1 cellular context compared by ENCODE assay signal in the genomic region with DNA sequence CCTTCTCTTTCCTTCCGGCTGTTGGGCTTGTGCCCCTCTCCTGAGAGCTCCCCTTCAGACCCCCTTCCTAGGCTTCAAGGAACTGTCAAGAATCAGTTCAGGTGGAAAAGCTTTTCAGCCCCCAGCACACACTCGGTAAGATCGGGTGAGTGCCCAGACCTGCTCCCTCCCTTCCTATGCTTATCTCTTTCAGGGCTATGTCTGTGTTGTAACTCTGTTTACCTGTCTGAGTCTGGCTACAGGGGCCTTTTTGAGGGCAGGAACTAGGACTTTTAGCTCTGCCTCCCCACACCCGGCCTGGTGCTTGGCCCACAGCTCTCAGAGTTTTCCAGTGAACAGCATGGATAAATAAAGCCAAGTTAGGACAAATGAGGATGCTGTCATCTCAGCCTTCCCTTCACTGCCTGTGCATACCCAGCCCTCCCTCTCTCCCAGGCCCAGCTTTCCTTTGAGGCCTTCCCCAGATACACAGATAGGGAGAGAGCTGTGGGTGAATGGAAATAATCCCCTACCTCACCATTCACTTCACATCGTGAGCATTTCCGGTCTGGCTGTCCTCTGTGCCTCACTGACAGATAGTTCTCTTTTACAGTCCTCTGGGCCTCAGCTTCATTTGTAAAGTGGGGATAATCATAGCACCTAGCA.
TF ChIP-seq lines count a peak whose summit lies in the region.

No MANE protein-coding gene starts in this region.

TF ChIP-seq in HepG2, 621 proteins besides CTCF, POLR2A, EP300 and RAD21 (continued from another document and continues in another):
- TF ChIP-seq ZNF142 (CRISPR knock-in tag; IDR thresholded peaks at IDR 0.05) (0 out of 2 replicates have a peak, but pooled peaks have one; percentile 58), ZNF75D (CRISPR knock-in tag; IDR thresholded peaks at IDR 0.05; ENCODE audit: borderline replicate concordance) (no peak), NR1H2 (CRISPR knock-in tag; IDR thresholded peaks at IDR 0.05; ENCODE audit: borderline replicate concordance, low read depth) (no peak), JDP2 (CRISPR knock-in tag; IDR thresholded peaks at IDR 0.05; ENCODE audit: borderline replicate concordance) (no peak), ZNF792 (CRISPR knock-in tag; IDR thresholded peaks at IDR 0.05) (peak; percentile 56; the same call in 1 of the 2 replicates), ZBTB7A (CRISPR knock-in tag; IDR thresholded peaks at IDR 0.05) (peak; percentile 64; the same call in 1 of the 2 replicates), ZNF572 (CRISPR knock-in tag; IDR thresholded peaks at IDR 0.05) (no peak), YEATS4 (CRISPR knock-in tag; IDR thresholded peaks at IDR 0.05; ENCODE audit: borderline replicate concordance) (no peak; the same call in 1 of the 2 replicates), SNRNP70 (IDR thresholded peaks at IDR 0.05; ENCODE audit: low read depth, low read length) (no peak), KLF15 (CRISPR knock-in tag; IDR thresholded peaks at IDR 0.05; ENCODE audit: borderline replicate concordance) (no peak), REL (CRISPR knock-in tag; conservative IDR thresholded peaks at IDR 0.05) (no peak), AGO2 (optimal IDR thresholded peaks at IDR 0.05; ENCODE audit: low read depth, low read length) (no peak), POGZ (CRISPR knock-in tag; IDR thresholded peaks at IDR 0.05) (peak; percentile 19; the same call in 1 of the 2 replicates), SATB2 (CRISPR knock-in tag; IDR thresholded peaks at IDR 0.05) (no peak; the same call in 1 of the 2 replicates), ZNF282 (IDR thresholded peaks at IDR 0.05; ENCODE audit: partially characterized antibody) (no peak), HCFC1 (IDR thresholded peaks at IDR 0.05; ENCODE audit: low read depth, low read length) (no peak), SOX13 (IDR thresholded peaks at IDR 0.05) (no peak; the same call in 1 of the 2 replicates), SOX13 (CRISPR knock-in tag; conservative IDR thresholded peaks at IDR 0.05 in 1 of 2, IDR thresholded peaks at IDR 0.05 in 1 of 2) (peak in 1 of 2 experiments; percentile 87; a peak in 2 of 4 replicates), FOXA3 (CRISPR knock-in tag; IDR thresholded peaks at IDR 0.05) (peak; percentile 93), ARNT2 (CRISPR knock-in tag; IDR thresholded peaks at IDR 0.05; ENCODE audit: low read depth) (peak; percentile 62; the same call in 1 of the 2 replicates), ZBTB42 (CRISPR knock-in tag; IDR thresholded peaks at IDR 0.05) (no peak), ZKSCAN5 (CRISPR knock-in tag; IDR thresholded peaks at IDR 0.05) (no peak; the same call in 1 of the 2 replicates), ARHGAP35 (CRISPR knock-in tag; IDR thresholded peaks at IDR 0.05; ENCODE audit: borderline replicate concordance) (no peak; the same call in 1 of the 2 replicates), ATRX (CRISPR knock-in tag; IDR thresholded peaks at IDR 0.05; ENCODE audit: borderline replicate concordance) (no peak), KLF16 (CRISPR knock-in tag; IDR thresholded peaks at IDR 0.05) (peak in 1 of 2 experiments; percentile 81; a peak in 1 of 4 replicates), ZNF816 (CRISPR knock-in tag; IDR thresholded peaks at IDR 0.05; ENCODE audit: borderline replicate concordance) (no peak), AKAP8 (CRISPR knock-in tag; IDR thresholded peaks at IDR 0.05) (no peak; the same call in 1 of the 2 replicates), ZFX (CRISPR knock-in tag; IDR thresholded peaks at IDR 0.05; ENCODE audit: low read depth) (peak; percentile 92), NFE2L2 (IDR thresholded peaks at IDR 0.05; ENCODE audit: low read length) (no peak), SMARCC2 (IDR thresholded peaks at IDR 0.05) (no peak), ZNF691 (CRISPR knock-in tag; IDR thresholded peaks at IDR 0.05; ENCODE audit: borderline replicate concordance, low read depth) (0 out of 2 replicates have a peak, but pooled peaks have one; percentile 45), HIVEP1 (CRISPR knock-in tag; IDR thresholded peaks at IDR 0.05) (no peak), PBX3 (CRISPR knock-in tag; IDR thresholded peaks at IDR 0.05; ENCODE audit: borderline replicate concordance) (no peak), ELF1 (CRISPR knock-in tag; IDR thresholded peaks at IDR 0.05) (peak; percentile 52; the same call in 1 of the 2 replicates), TMF1 (CRISPR knock-in tag; IDR thresholded peaks at IDR 0.05; ENCODE audit: low read depth) (no peak), ZNF276 (CRISPR knock-in tag; IDR thresholded peaks at IDR 0.05; ENCODE audit: low read depth) (no peak), ZNF546 (CRISPR knock-in tag; conservative IDR thresholded peaks at IDR 0.05) (peak; percentile 59; the same call in 1 of the 2 replicates), HNRNPLL (IDR thresholded peaks at IDR 0.05; ENCODE audit: low read depth, low read length, poor library complexity, severe bottlenecking) (no peak), ARNTL (CRISPR knock-in tag; IDR thresholded peaks at IDR 0.05) (peak; percentile 81)
- TF ChIP-seq, protein P1, sequence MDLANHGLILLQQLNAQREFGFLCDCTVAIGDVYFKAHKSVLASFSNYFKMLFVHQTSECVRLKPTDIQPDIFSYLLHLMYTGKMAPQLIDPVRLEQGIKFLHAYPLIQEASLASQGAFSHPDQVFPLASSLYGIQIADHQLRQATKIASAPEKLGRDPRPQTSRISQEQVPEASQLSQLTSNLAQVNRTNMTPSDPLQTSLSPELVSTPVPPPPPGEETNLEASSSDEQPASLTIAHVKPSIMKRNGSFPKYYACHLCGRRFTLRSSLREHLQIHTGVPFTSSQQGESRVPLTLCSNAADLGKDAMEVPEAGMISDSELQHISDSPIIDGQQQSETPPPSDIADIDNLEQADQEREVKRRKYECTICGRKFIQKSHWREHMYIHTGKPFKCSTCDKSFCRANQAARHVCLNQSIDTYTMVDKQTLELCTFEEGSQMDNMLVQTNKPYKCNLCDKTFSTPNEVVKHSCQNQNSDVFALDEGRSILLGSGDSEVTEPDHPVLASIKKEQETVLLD (CRISPR knock-in tag; IDR thresholded peaks at IDR 0.05; ENCODE audit: low read depth) = no peak
- TF ChIP-seq, protein P2, sequence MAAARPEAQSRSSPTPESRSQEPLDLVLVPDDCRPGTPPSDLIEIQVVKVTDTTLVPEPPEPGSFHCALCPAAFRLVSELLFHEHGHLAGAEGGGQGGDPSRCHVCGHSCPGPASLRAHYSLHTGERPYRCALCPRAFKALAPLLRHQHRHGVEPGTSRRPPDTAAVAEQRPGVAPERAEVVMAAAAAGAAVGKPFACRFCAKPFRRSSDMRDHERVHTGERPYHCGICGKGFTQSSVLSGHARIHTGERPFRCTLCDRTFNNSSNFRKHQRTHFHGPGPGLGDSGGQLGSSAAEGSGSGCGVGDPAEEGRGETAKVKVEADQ (CRISPR knock-in tag; IDR thresholded peaks at IDR 0.05; ENCODE audit: borderline replicate concordance) = peak; percentile 53; the same call in 1 of the 2 replicates
- TF ChIP-seq, protein P3, sequence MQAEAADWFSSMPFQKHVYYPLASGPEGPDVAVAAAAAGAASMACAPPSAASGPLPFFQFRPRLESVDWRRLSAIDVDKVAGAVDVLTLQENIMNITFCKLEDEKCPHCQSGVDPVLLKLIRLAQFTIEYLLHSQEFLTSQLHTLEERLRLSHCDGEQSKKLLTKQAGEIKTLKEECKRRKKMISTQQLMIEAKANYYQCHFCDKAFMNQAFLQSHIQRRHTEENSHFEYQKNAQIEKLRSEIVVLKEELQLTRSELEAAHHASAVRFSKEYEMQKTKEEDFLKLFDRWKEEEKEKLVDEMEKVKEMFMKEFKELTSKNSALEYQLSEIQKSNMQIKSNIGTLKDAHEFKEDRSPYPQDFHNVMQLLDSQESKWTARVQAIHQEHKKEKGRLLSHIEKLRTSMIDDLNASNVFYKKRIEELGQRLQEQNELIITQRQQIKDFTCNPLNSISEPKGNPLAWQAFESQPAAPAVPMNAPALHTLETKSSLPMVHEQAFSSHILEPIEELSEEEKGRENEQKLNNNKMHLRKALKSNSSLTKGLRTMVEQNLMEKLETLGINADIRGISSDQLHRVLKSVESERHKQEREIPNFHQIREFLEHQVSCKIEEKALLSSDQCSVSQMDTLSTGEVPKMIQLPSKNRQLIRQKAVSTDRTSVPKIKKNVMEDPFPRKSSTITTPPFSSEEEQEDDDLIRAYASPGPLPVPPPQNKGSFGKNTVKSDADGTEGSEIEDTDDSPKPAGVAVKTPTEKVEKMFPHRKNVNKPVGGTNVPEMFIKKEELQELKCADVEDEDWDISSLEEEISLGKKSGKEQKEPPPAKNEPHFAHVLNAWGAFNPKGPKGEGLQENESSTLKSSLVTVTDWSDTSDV (CRISPR knock-in tag; IDR thresholded peaks at IDR 0.05) = no peak
- TF ChIP-seq, protein P4, sequence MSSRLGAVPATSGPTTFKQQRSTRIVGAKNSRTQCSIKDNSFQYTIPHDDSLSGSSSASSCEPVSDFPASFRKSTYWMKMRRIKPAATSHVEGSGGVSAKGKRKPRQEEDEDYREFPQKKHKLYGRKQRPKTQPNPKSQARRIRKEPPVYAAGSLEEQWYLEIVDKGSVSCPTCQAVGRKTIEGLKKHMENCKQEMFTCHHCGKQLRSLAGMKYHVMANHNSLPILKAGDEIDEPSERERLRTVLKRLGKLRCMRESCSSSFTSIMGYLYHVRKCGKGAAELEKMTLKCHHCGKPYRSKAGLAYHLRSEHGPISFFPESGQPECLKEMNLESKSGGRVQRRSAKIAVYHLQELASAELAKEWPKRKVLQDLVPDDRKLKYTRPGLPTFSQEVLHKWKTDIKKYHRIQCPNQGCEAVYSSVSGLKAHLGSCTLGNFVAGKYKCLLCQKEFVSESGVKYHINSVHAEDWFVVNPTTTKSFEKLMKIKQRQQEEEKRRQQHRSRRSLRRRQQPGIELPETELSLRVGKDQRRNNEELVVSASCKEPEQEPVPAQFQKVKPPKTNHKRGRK (CRISPR knock-in tag; IDR thresholded peaks at IDR 0.05) = no peak
- TF ChIP-seq, protein P5, sequence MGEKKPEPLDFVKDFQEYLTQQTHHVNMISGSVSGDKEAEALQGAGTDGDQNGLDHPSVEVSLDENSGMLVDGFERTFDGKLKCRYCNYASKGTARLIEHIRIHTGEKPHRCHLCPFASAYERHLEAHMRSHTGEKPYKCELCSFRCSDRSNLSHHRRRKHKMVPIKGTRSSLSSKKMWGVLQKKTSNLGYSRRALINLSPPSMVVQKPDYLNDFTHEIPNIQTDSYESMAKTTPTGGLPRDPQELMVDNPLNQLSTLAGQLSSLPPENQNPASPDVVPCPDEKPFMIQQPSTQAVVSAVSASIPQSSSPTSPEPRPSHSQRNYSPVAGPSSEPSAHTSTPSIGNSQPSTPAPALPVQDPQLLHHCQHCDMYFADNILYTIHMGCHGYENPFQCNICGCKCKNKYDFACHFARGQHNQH (CRISPR knock-in tag; IDR thresholded peaks at IDR 0.05) = peak; percentile 83
